In the genomic region with DNA sequence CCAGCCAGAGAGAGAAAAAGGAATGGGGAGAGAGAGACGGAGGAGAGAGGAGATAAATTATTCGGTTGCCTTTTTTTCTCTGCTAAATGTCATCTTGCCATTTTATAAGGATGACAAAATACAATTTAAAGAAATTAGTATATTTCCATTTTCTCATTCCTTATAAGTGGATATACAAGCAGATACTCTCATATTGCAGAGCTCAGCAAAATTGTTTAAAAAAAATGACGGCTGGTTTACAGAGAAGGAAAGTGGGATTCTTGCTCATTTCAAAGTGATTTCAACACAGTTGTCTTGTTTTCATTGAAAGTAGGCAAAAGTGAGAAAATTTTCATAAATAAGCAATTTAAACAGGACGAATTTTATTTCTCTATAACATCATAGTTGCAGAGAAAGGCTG, we compare ENCODE assay signal across 23 cellular contexts.
"Had no signal": no experiment of that assay in that cellular context is flagged by ENCODE, and none has a peak within 500 bp of the region (broad histone marks: within the 10 kb centered on the region; RNA-seq: fewer than 3 reads in every experiment).

No MANE protein-coding gene starts in this region.

- H3K36me3 ChIP-seq: esophagus muscularis mucosa, gastroesophageal sphincter, heart left ventricle, left lung, lower lobe of right lung had no signal

- FAIRE-seq: colon, endothelial cell of umbilical vein, frontal cortex, islet of Langerhans, keratinocyte had no signal

- H2AFZ ChIP-seq: hepatocyte had no signal

- H3K27me3 ChIP-seq: dorsolateral prefrontal cortex, esophagus muscularis mucosa, foreskin keratinocyte, gastroesophageal sphincter, heart left ventricle, hepatocyte, left lung had no signal

- H3K4me3 ChIP-seq: coronary artery, dorsolateral prefrontal cortex, esophagus muscularis mucosa, gastroesophageal sphincter, heart left ventricle, hepatocyte, left lung, lower lobe of right lung, mucosa of descending colon had no signal

- DNase-seq: dermis blood vessel endothelial cell; dorsolateral prefrontal cortex; effector CD4-positive, alpha-beta T cell; effector memory CD4-positive, alpha-beta T cell; foreskin keratinocyte; heart left ventricle; hypothalamus; left cardiac atrium; left lung; left ventricle myocardium superior; lower lobe of right lung; mesenchymal stem cell; mucosa of descending colon; naive B cell had no signal

- H3K27ac ChIP-seq: coronary artery, dorsolateral prefrontal cortex, esophagus muscularis mucosa, foreskin keratinocyte, gastroesophageal sphincter, heart left ventricle, hepatocyte, left lung, lower lobe of right lung had no signal

- ATAC-seq: foreskin keratinocyte, gastroesophageal sphincter, heart left ventricle, left cardiac atrium, left lung, left ventricle myocardium superior, lower lobe of right lung, mucosa of descending colon had no signal

- H3K9me3 ChIP-seq: esophagus muscularis mucosa, gastroesophageal sphincter, heart left ventricle, left lung, lower lobe of right lung, mucosa of descending colon had no signal

- H3K4me1 ChIP-seq: esophagus muscularis mucosa, foreskin keratinocyte, gastroesophageal sphincter, heart left ventricle, left lung, lower lobe of right lung had no signal

- H3K4me2 ChIP-seq: hepatocyte had no signal

- H3K79me2 ChIP-seq: hepatocyte had no signal
